ENCODE assay signal across 9 cellular contexts in genomic region chr12:75981773-75982564, GRCh38. TPM values are rescaled to one million over a fixed set of nuclear protein-coding genes. Genes with fewer than 3 reads are reported as not detected.
A peak's percentile ranks its signal among the peaks of the same experiment; 100 is the strongest.
DNase-seq lines count a peak whose midpoint lies in the region; ATAC-seq and TF ChIP-seq lines count a peak whose summit lies in the region.
"Had no signal": no experiment of that assay in that cellular context is flagged by ENCODE, and none has a peak within 500 bp of the region (broad histone marks: within the 10 kb centered on the region; RNA-seq: fewer than 3 reads in every experiment).

No MANE protein-coding gene starts in this region.

- peak; percentile 98 for DNase-seq in M059J (ENCODE audit: low read depth)
- peak; percentile 41 for DNase-seq in fibroblast of pulmonary artery (ENCODE audit: low read depth)
- no peak for DNase-seq in stimulated activated CD4-positive, alpha-beta T cell treated with anti-CD3 and anti-CD28 coated beads, Interleukin-1b, Interleukin-23, amount 100 ng/mL, for 48 hours
- no peak for DNase-seq in stimulated activated CD4-positive, alpha-beta T cell treated with anti-CD3 and anti-CD28 coated beads, Interleukin-12 subunit alpha, Interleukin-12 subunit beta, amount 100 ng/mL, for 4 hours
- DNase-seq in dorsolateral prefrontal cortex, result no peak
- DNase-seq in amygdala (lab: John Stamatoyannopoulos, UW), result no peak

- intact Hi-C loops in dorsolateral prefrontal cortex (cut with DNase I), result no loop called here

- H3K27ac ChIP-seq in dorsolateral prefrontal cortex, result peak overlapping the region in 3 of 59 donors; percentile 5 to 34 (median 22)
- H3K27ac ChIP-seq: KMS-11 had no signal

- H3K27me3 ChIP-seq in dorsolateral prefrontal cortex, result no peaks in the 10 kb centered on the region

- no peak overlapping the region for H3K4me3 ChIP-seq in fibroblast of pulmonary artery (replicated peaks; ENCODE audit: low read depth, low read length)
- peak overlapping the region in 9 of 59 donors; percentile 2 to 35 (median 11) for H3K4me3 ChIP-seq in dorsolateral prefrontal cortex

- peak; percentile 49 for ATAC-seq in GM18511 (IDR thresholded peaks at IDR 0.05; ENCODE audit: unreplicated experiment)
- ATAC-seq in GM21576 (IDR thresholded peaks at IDR 0.05; ENCODE audit: unreplicated experiment), result peak; percentile 41

- TF ChIP-seq CTCF in fibroblast of pulmonary artery (IDR thresholded peaks at IDR 0.05; ENCODE audit: low read length, missing control alignments), result no peak
- no peak for TF ChIP-seq CTCF in dorsolateral prefrontal cortex (IDR thresholded peaks at IDR 0.05 in 54 of 56, conservative IDR thresholded peaks at IDR 0.05 in 2 of 56; ENCODE audit: low read depth in 1 of 56, partially characterized antibody in 56 of 56)

RNA-seq across cellular contexts. Expression of gene PHLDA1, which starts 49.6 kb away (rescaled TPM):
- total RNA-seq in M059J (2014; rRNA removed; shearing (Covaris generic)), result 65.4 and 101 TPM in 2 replicates
- total RNA-seq in dorsolateral prefrontal cortex, result 10 to 100 TPM in 119 of 120 experiments, 1 to 10 TPM in 1; 9.0 to 26.9 (median 17.8) TPM

Comparison
In these comparisons a context has a peak if more than half of its experiments do, and no peak if none do; other contexts are left out.
1. DNase-seq: peak in M059J (single experiment) and fibroblast of pulmonary artery (single experiment); none in stimulated activated CD4-positive, alpha-beta T cell treated with anti-CD3 and anti-CD28 coated beads, Interleukin-1b, Interleukin-23, amount 100 ng/mL, for 48 hours (single experiment), stimulated activated CD4-positive, alpha-beta T cell treated with anti-CD3 and anti-CD28 coated beads, Interleukin-12 subunit alpha, Interleukin-12 subunit beta, amount 100 ng/mL, for 4 hours (single experiment), dorsolateral prefrontal cortex (0 of 10) and amygdala (0 of 56).